In the genomic region with DNA sequence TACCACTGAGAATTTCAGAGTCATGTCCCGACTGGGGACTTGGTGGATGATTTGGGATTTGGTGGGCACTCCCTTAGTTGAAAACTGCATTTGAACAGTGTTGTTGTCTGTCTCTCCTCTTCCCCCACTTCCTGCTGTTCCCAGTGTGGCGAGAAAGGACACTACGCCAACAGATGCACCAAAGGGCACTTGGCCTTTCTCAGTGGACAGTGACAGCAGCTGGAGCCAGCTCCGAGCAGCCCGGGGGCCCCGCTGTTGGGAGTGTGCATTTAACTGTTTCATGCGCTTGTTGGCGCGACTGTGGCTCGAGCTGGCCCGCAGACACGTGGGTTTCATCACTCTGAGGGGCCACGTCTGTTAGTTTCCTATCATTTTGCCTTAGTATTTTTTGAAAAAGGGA, we compare ENCODE assay signal across 14 cellular contexts.
"Had no signal": no experiment of that assay in that cellular context is flagged by ENCODE, and none has a peak within 500 bp of the region (broad histone marks: within the 10 kb centered on the region; RNA-seq: fewer than 3 reads in every experiment).

No MANE protein-coding gene starts in this region.

- ATAC-seq: esophagus mucosa; natural killer cell treated with Interleukin-12 subunit alpha and Interleukin-12 subunit beta and Interleukin-15 and Interleukin-18, amount 100 ng/mL, for 72 hours; T-helper 17 cell had no signal

- H3K36me3 ChIP-seq: uterus had no signal

- H3K4me1 ChIP-seq: thyroid gland, uterus had no signal

- H3K27ac ChIP-seq: stomach, thyroid gland, uterus had no signal

- DNase-seq: activated B cell treated with CpG ODN at 0.5 μM for 24 hours; activated CD4-positive, alpha-beta T cell treated with anti-CD3 and anti-CD28 coated beads, Interleukin-2, amount 50 U/mL, for 1 hour; activated effector memory CD4-positive, alpha-beta T cell treated with anti-CD3 and anti-CD28 coated beads, Interleukin-2, amount 50 U/mL, for 16 hours; activated naive CD8-positive, alpha-beta T cell treated with anti-CD3 and anti-CD28 coated beads for 36 hours; activated T-cell treated with anti-CD3 and anti-CD28 coated beads, Interleukin-2, amount 50 U/mL, for 4 hours; stimulated activated CD4-positive, alpha-beta T cell treated with anti-CD3 and anti-CD28 coated beads, Interleukin-15, amount 100 ng/mL, for 24 hours; stimulated activated CD4-positive, alpha-beta T cell treated with anti-CD3 and anti-CD28 coated beads, Interleukin-4, amount 100 ng/mL, for 4 hours; stomach; T-helper 17 cell; thyroid gland; uterus had no signal

- H3K27me3 ChIP-seq: stomach, thyroid gland, uterus had no signal

- H3K4me3 ChIP-seq: lung, stomach, thyroid gland, uterus had no signal

- H3K9me3 ChIP-seq: stomach, thyroid gland, uterus had no signal
